Comparison of ENCODE assay signal across 1 cellular context in the genomic region with DNA sequence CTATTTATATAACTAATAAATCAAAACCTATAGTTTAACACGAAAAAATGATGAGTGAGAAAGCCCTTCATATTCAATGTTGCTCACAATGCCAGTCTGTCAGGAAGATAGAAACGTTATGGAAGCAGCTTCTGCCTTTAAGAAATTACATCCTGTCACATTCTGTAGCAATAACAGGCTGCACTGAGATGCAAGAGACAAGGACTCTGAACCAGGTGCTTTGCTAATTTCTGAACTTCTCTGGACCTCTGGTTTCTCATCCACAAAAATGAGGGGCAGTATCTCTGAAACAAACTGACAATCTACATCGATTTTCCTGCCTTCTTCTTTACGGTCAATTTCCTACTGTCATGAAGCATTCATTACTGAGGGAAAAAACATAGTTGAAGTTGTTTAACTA.
TF ChIP-seq lines count a peak whose summit lies in the region.

No MANE protein-coding gene starts in this region.

TF ChIP-seq in HCT116, 20 proteins besides CTCF, POLR2A, EP300 and RAD21 (continued from another document):
- no peak for TF ChIP-seq REST (IDR thresholded peaks at IDR 0.05; ENCODE audit: low read depth)
- no peak for TF ChIP-seq EGR1 (IDR thresholded peaks at IDR 0.05; ENCODE audit: low read depth)
- no peak for TF ChIP-seq ZNF274 (IDR thresholded peaks at IDR 0.05; ENCODE audit: low read depth, low read length)
- TF ChIP-seq EZH2phosphoT487 (IDR thresholded peaks at IDR 0.05; ENCODE audit: borderline replicate concordance), result no peak
- TF ChIP-seq, protein P1, sequence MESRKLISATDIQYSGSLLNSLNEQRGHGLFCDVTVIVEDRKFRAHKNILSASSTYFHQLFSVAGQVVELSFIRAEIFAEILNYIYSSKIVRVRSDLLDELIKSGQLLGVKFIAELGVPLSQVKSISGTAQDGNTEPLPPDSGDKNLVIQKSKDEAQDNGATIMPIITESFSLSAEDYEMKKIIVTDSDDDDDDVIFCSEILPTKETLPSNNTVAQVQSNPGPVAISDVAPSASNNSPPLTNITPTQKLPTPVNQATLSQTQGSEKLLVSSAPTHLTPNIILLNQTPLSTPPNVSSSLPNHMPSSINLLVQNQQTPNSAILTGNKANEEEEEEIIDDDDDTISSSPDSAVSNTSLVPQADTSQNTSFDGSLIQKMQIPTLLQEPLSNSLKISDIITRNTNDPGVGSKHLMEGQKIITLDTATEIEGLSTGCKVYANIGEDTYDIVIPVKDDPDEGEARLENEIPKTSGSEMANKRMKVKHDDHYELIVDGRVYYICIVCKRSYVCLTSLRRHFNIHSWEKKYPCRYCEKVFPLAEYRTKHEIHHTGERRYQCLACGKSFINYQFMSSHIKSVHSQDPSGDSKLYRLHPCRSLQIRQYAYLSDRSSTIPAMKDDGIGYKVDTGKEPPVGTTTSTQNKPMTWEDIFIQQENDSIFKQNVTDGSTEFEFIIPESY (IDR thresholded peaks at IDR 0.05; ENCODE audit: extremely low read depth, insufficient replicate concordance, low read length), result no peak
- TF ChIP-seq TCF7L2 (IDR thresholded peaks at IDR 0.05; ENCODE audit: borderline replicate concordance, extremely low read depth, insufficient read depth, insufficient read length), result no peak
- no peak for TF ChIP-seq SP1 (IDR thresholded peaks at IDR 0.05; ENCODE audit: low read depth)
- TF ChIP-seq, protein P2, sequence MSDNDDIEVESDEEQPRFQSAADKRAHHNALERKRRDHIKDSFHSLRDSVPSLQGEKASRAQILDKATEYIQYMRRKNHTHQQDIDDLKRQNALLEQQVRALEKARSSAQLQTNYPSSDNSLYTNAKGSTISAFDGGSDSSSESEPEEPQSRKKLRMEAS (IDR thresholded peaks at IDR 0.05), result no peak
- no peak for TF ChIP-seq SRF (IDR thresholded peaks at IDR 0.05; ENCODE audit: low read depth)
